Comparison of ENCODE assay signal across 19 cellular contexts in the genomic region with DNA sequence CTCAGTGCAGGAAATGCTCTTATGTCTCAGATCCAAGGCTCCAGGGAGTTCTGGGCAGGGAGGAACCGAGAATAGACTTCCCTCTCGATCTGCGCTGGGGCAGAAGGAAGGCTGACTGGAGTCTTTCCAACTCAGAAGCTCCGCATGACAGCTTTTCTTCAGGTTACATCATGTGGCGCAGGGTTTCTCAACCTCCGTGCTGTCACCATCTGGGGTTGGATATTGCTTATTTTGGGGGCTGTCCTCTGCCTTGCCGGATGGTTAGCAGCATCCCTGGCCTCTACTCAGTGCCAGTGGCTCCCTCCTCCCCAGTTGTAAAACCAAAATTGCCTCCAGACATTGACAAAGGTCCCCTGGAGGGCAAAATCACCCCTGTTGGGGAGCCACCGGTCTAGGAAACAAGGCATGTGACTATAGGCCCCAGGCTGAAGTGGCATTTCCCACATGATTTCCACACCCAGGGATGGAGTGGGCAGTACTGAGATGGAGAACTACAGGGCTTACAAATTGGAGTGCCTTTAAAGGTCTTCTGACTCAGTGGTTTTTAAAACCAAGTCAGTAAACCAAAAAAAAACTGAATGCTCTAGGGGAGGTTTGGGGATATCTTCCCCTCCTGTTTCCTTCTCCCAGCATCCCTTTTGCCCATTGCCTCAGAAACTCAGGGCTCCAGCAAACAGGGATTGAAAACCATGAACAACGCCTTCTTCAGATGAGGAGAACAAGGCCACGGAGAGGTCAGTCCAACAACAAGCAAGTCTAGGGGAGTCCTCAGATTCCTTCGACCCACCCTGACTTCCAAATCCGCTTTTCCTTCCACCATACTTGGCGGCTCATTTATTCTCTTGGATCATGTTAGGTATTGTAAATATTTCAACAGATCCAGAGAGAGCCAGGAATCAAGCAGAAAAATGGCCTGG. TPM values are rescaled to one million over a fixed set of nuclear protein-coding genes. Genes with fewer than 3 reads are reported as not detected.
DNase-seq lines count a peak whose midpoint lies in the region; ATAC-seq and TF ChIP-seq lines count a peak whose summit lies in the region.
"Had no signal": no experiment of that assay in that cellular context is flagged by ENCODE, and none has a peak within 500 bp of the region (broad histone marks: within the 10 kb centered on the region; RNA-seq: fewer than 3 reads in every experiment).

No MANE protein-coding gene starts in this region.

- no peaks in the 10 kb centered on the region for H3K27me3 ChIP-seq in lung (ENCODE audit: control insufficient read depth, insufficient read depth)

- H3K4me1 Mint-ChIP-seq in chondrocyte (ENCODE audit: low read depth): peaks cover 1% of the 10 kb centered on the region
- H3K4me1 Mint-ChIP-seq: mesothelial cell of epicardium had no signal

- peaks cover 0 to 4% of the 10 kb centered on the region in 2 donors for H3K4me1 ChIP-seq in lung (ENCODE audit: control insufficient read depth in 2 of 2, insufficient read depth in 2 of 2, low read length in 2 of 2)
- H3K4me1 ChIP-seq: HAP-1 had no signal

- H3K9me3 Mint-ChIP-seq in chondrocyte (ENCODE audit: low read depth): peaks cover 10% of the 10 kb centered on the region
- H3K9me3 Mint-ChIP-seq: activated T-helper 2 cell treated with anti-CD3 and anti-CD28 coated beads, Interferon-gamma antibody, Interleukin-2, Interleukin-4, amounts not matched to agents 10 μg/mL and 5 μg/mL and 100 μg/mL, durations not matched to agents 14 hours and 24 hours and 36 hours; T-helper 2 cell treated with Interferon-gamma antibody and Interleukin-4, amounts not matched to agents 5 μg/mL and 100 μg/mL, for 36 hours had no signal

- no peaks in the 10 kb centered on the region for H3K27me3 Mint-ChIP-seq in chondrocyte (ENCODE audit: low read depth)

- DNase-seq in AG10803 (ENCODE audit: low read depth) (peak; percentile 72), NB4 (ENCODE audit: low read depth) (peak; percentile 2), chondrocyte (ENCODE audit: low spot score) (no peak), lung (ENCODE audit: low spot score) (peak; percentile 43), NCI-H2081 (lab: John Stamatoyannopoulos, UW) (no peak), putamen (ENCODE audit: low spot score) (no peak)
- DNase-seq in effector CD4-positive, alpha-beta T cell: no peak
- DNase-seq: activated CD4-positive, alpha-beta T cell treated with anti-CD3 and anti-CD28 coated beads, Interleukin-2, amount 50 U/mL, for 4 hours; AML-193; amygdala; DMS53; KG1; NCI-H1694; NCI-H526 treated with DMSO at 0.1 percent for 48 hours had no signal

- ATAC-seq in lung (ENCODE audit: insufficient read depth, low FRiP score) (no peak), HG03039 (IDR thresholded peaks at IDR 0.05; ENCODE audit: unreplicated experiment) (no peak)

- H3K27ac ChIP-seq in lung (ENCODE audit: low read depth in 1 of 2, low read length in 1 of 2): peak overlapping the region in 1 of 2 donors; percentile 84

- TF ChIP-seq POLR2A in NB4 (IDR thresholded peaks at IDR 0.05; ENCODE audit: extremely low read depth, insufficient read length): no peak

- no peaks in the 10 kb centered on the region for H3K36me3 Mint-ChIP-seq in chondrocyte (ENCODE audit: low read depth)
- H3K36me3 Mint-ChIP-seq: mesothelial cell of epicardium had no signal

- H3K4me3 Mint-ChIP-seq in chondrocyte (ENCODE audit: unreplicated experiment): no peak overlapping the region
- H3K4me3 Mint-ChIP-seq: mesothelial cell of epicardium; T-helper 2 cell treated with Interferon-gamma antibody and Interleukin-4, amounts not matched to agents 5 μg/mL and 100 μg/mL, for 36 hours had no signal

- H3K4me3 ChIP-seq in AG10803 (ENCODE audit: low read length) (no peak overlapping the region), NB4 (ENCODE audit: low read depth, low read length) (no peak overlapping the region), lung (no peak overlapping the region)
- H3K4me3 ChIP-seq: HAP-1 had no signal

- H3K9me3 ChIP-seq in lung (ENCODE audit: control insufficient read depth in 2 of 2, insufficient read depth in 1 of 2, low read length in 1 of 2): peaks cover 0 to 5% of the 10 kb centered on the region in 2 donors
- H3K9me3 ChIP-seq: HAP-1 had no signal

- no peak for TF ChIP-seq CTCF in AG10803 (conservative IDR thresholded peaks at IDR 0.05; ENCODE audit: low read length)
- TF ChIP-seq CTCF in NB4 (IDR thresholded peaks at IDR 0.05; ENCODE audit: low read depth, low read length): no peak
- TF ChIP-seq CTCF in chondrocyte (IDR thresholded peaks at IDR 0.05): no peak
- no peak for TF ChIP-seq CTCF in lung (IDR thresholded peaks at IDR 0.05; ENCODE audit: control extremely low read depth, extremely low read depth)

- peak overlapping the region; percentile 17 for H3K27ac Mint-ChIP-seq in chondrocyte (ENCODE audit: unreplicated experiment)
- H3K27ac Mint-ChIP-seq: activated T-helper 2 cell treated with anti-CD3 and anti-CD28 coated beads, Interferon-gamma antibody, Interleukin-2, Interleukin-4, amounts not matched to agents 10 μg/mL and 5 μg/mL and 100 μg/mL, durations not matched to agents 14 hours and 24 hours and 36 hours; mesothelial cell of epicardium; T-helper 2 cell treated with Interferon-gamma antibody and Interleukin-4, amounts not matched to agents 5 μg/mL and 100 μg/mL, for 36 hours had no signal

- no peaks in the 10 kb centered on the region for H3K36me3 ChIP-seq in lung (ENCODE audit: control insufficient read depth in 2 of 2, insufficient read depth in 2 of 2, low read length in 2 of 2)
- H3K36me3 ChIP-seq: HAP-1 had no signal

- WGBS in lung, 2 donors: 52 to 58% methylated on average over 13 of the region's 13 CpGs

RNA-seq across cellular contexts. Expression of a gene that starts 21.6 kb away (rescaled TPM):
- total RNA-seq in chondrocyte (not detected in 3 replicates), lung (under 1 TPM; 0.60 to 0.86 TPM)
- polyA plus RNA-seq in lung: under 1 TPM; 0.22 to 0.53 TPM
- total RNA-seq: activated T-helper 2 cell treated with anti-CD3 and anti-CD28 coated beads, Interferon-gamma antibody, Interleukin-2, Interleukin-4, amounts not matched to agents 10 μg/mL and 5 μg/mL and 100 μg/mL, durations not matched to agents 14 hours and 24 hours and 36 hours had no signal

Comparison
In these comparisons a context has a peak if more than half of its experiments do, and no peak if none do; other contexts are left out.
1. DNase-seq: peak in AG10803 (single experiment), NB4 (single experiment) and lung (single experiment); none in chondrocyte (single experiment), effector CD4-positive, alpha-beta T cell (single experiment), NCI-H2081 (0 of 2) and putamen (single experiment).